11 cellular contexts compared by ENCODE assay signal in genomic region chrX:80293354-80293753, GRCh38.
"Had no signal": no experiment of that assay in that cellular context is flagged by ENCODE, and none has a peak within 500 bp of the region (broad histone marks: within the 10 kb centered on the region; RNA-seq: fewer than 3 reads in every experiment).

No MANE protein-coding gene starts in this region.

- H3K4me3 Mint-ChIP-seq: GM23338, H9, HFFc6 had no signal

- H3K4me2 ChIP-seq: GM23338 had no signal

- ATAC-seq: GM23338, HCT116 had no signal

- H3K36me3 ChIP-seq: HAP-1 had no signal

- H3K4me1 ChIP-seq: HAP-1 had no signal

- DNase-seq: GM23248, GOT3, H7, H9, HCEC 1CT, HFFc6 had no signal

- H3K4me3 ChIP-seq: GM23248, GM23338, HAP-1 had no signal

- H3K4me1 Mint-ChIP-seq: H9 had no signal

- H3K9ac ChIP-seq: GM23248 had no signal

- H3K9me3 ChIP-seq: HAP-1 had no signal

- H3K27ac ChIP-seq: GM23248 had no signal

- FAIRE-seq: H1, H54 had no signal

- H3K27ac Mint-ChIP-seq: GM23338, H9, HFFc6 had no signal

- H3K9me3 Mint-ChIP-seq: GM23338 had no signal

- H2AFZ ChIP-seq: GM23248, GM23338 had no signal
